Comparison of ENCODE assay signal across 10 cellular contexts in the genomic region with DNA sequence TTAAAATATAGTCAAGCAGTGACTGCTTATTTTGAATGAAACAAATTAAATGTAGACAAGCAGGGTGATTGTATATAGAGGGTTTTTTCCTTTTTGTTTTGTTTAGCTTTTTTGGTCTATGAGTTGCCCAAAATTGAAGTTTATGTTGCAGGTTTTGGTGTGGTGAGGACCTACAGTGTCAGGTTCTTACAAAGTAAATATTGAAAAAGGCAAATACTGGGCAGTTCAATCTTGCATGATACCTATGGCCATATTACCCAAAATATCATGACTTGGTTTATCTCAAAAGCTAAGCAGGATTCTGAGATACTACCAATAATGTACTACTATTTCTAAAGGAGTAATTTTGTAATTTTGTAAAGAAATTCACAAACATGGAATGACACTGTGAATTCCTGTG. TPM values are rescaled to one million over a fixed set of nuclear protein-coding genes. Genes with fewer than 3 reads are reported as not detected.
DNase-seq lines count a peak whose midpoint lies in the region; ATAC-seq, FAIRE-seq and TF ChIP-seq lines count a peak whose summit lies in the region.
"Had no signal": no experiment of that assay in that cellular context is flagged by ENCODE, and none has a peak within 500 bp of the region (broad histone marks: within the 10 kb centered on the region; RNA-seq: fewer than 3 reads in every experiment).

No MANE protein-coding gene starts in this region.

- H3K4me2 ChIP-seq in KMS-11 (peak overlapping the region; percentile 75), neuronal stem cell (ENCODE audit: insufficient read depth, low read length, poor library complexity, severe bottlenecking) (no peak overlapping the region)

- ATAC-seq in natural killer cell treated with Interleukin-12 subunit alpha and Interleukin-12 subunit beta and Interleukin-15 and Interleukin-18, amount 100 ng/mL, for 72 hours, result no peak

- H3K4me3 Mint-ChIP-seq in natural killer cell treated with Interleukin-12 subunit alpha and Interleukin-12 subunit beta and Interleukin-15 and Interleukin-18, amount 100 ng/mL, for 72 hours, result peak overlapping the region; percentile 94

- no peak overlapping the region for H2BK5ac ChIP-seq in neuronal stem cell (ENCODE audit: low read length)

- H4K20me1 ChIP-seq in KMS-11 (ENCODE audit: insufficient read depth), result no peaks in the 10 kb centered on the region

- H2BK12ac ChIP-seq in neuronal stem cell (ENCODE audit: low read length), result no peak overlapping the region

- H3K9ac ChIP-seq in KMS-11 (peak overlapping the region; percentile 85; the same call in 1 of the 2 replicates), colonic mucosa (ENCODE audit: low read depth in 2 of 2, low read length in 2 of 2) (no peak overlapping the region), neuronal stem cell (ENCODE audit: low read depth, low read length, poor library complexity) (no peak overlapping the region)

- no peaks in the 10 kb centered on the region for H3K9me3 ChIP-seq in colonic mucosa
- H3K9me3 ChIP-seq in neuronal stem cell (replicated peaks in 1 of 2; ENCODE audit: control insufficient read depth in 2 of 2, insufficient read depth in 1 of 2, low read depth in 1 of 2, low read length in 2 of 2), result no peaks in the 10 kb centered on the region

- no peaks in the 10 kb centered on the region for H3K27me3 Mint-ChIP-seq in natural killer cell treated with Interleukin-12 subunit alpha and Interleukin-12 subunit beta and Interleukin-15 and Interleukin-18, amount 100 ng/mL, for 72 hours

- no peak overlapping the region for H2BK15ac ChIP-seq in neuronal stem cell (ENCODE audit: low read length)

- peak overlapping the region; percentile 96; the same call in 1 of the 2 replicates for H3K27ac ChIP-seq in KMS-11
- peak overlapping the region; percentile 88 for H3K27ac ChIP-seq in colonic mucosa
- H3K27ac ChIP-seq in neuronal stem cell (replicated peaks; ENCODE audit: low read length), result no peak overlapping the region

- no peak overlapping the region for H3K4ac ChIP-seq in neuronal stem cell (ENCODE audit: low read length)

- H3K27ac Mint-ChIP-seq in natural killer cell treated with Interleukin-12 subunit alpha and Interleukin-12 subunit beta and Interleukin-15 and Interleukin-18, amount 100 ng/mL, for 72 hours, result no peak overlapping the region

- H4K91ac ChIP-seq in neuronal stem cell (ENCODE audit: low read depth, low read length, poor library complexity), result no peak overlapping the region

- H3K36me3 ChIP-seq in KMS-11 (ENCODE audit: insufficient read depth) (no peaks in the 10 kb centered on the region), colonic mucosa (no peaks in the 10 kb centered on the region), neuronal stem cell (replicated peaks in 1 of 2; ENCODE audit: control insufficient read depth in 2 of 2, insufficient read depth in 2 of 2, low read length in 2 of 2) (no peaks in the 10 kb centered on the region)

- peaks cover 29% of the 10 kb centered on the region; the same call in 1 of the 2 replicates for H3K79me2 ChIP-seq in KMS-11 (ENCODE audit: insufficient read depth, low read depth)

- no peaks in the 10 kb centered on the region for H3K36me3 Mint-ChIP-seq in natural killer cell treated with Interleukin-12 subunit alpha and Interleukin-12 subunit beta and Interleukin-15 and Interleukin-18, amount 100 ng/mL, for 72 hours

- H3K23ac ChIP-seq in neuronal stem cell (ENCODE audit: low read depth, low read length, poor library complexity), result no peak overlapping the region

- TF ChIP-seq CTCF in AG09309 (IDR thresholded peaks at IDR 0.05; ENCODE audit: control insufficient read depth, insufficient read depth, low read depth, low read length, missing control alignments) (no peak), KMS-11 (conservative IDR thresholded peaks at IDR 0.05; ENCODE audit: low read depth, low read length) (no peak), colonic mucosa (IDR thresholded peaks at IDR 0.05) (no peak)

- H3K79me1 ChIP-seq in neuronal stem cell (ENCODE audit: low read depth, low read length), result no peaks in the 10 kb centered on the region

- no peak overlapping the region for H4K8ac ChIP-seq in neuronal stem cell (ENCODE audit: low read depth, low read length)

- no peak overlapping the region for H2BK120ac ChIP-seq in neuronal stem cell (ENCODE audit: low read depth, low read length)

- H3K4me3 ChIP-seq in AG09309 (ENCODE audit: control insufficient read depth, low read depth, low read length) (peak overlapping the region; percentile 49), KMS-11 (IDR thresholded peaks at IDR 0.05; ENCODE audit: insufficient read depth, low read depth, low read length) (no peak overlapping the region), colonic mucosa (peak overlapping the region; percentile 40), neuronal stem cell (ENCODE audit: low read length in 2 of 2) (peak overlapping the region in 1 of 2 donors; percentile 50)

- H2AFZ ChIP-seq in KMS-11 (ENCODE audit: low read depth) (no peak overlapping the region), neuronal stem cell (ENCODE audit: low read length) (no peak overlapping the region)

- no peak overlapping the region for H3K18ac ChIP-seq in neuronal stem cell (ENCODE audit: low read length)

- intact Hi-C loops in colonic mucosa (cut with DNase I), result no loop called here

- peaks cover 18 to 31% of the 10 kb centered on the region in 2 donors for H3K4me1 Mint-ChIP-seq in natural killer cell treated with Interleukin-12 subunit alpha and Interleukin-12 subunit beta and Interleukin-15 and Interleukin-18, amount 100 ng/mL, for 72 hours (ENCODE audit: low read depth in 2 of 2)

- DNase-seq in AG09309 (ENCODE audit: low read depth) (no peak), colonic mucosa (no peak), NOMO-1 treated with dmso at 0.1 percent for 144 hours (lab: John Stamatoyannopoulos, UW; ENCODE audit: unreplicated experiment) (no peak), urothelium cell line (ENCODE audit: low spot score) (no peak), neuronal stem cell (ENCODE audit: low spot score) (no peak)
- DNase-seq in natural killer cell treated with Interleukin-12 subunit alpha and Interleukin-12 subunit beta and Interleukin-15 and Interleukin-18, amount 100 ng/mL, for 72 hours (ENCODE audit: low spot score), result no peak
- no peak for DNase-seq in activated effector memory CD4-positive, alpha-beta T cell treated with Interleukin-2 at 50 U/mL for 16 hours
- DNase-seq: NK-92 treated with Interleukin-12 subunit alpha and Interleukin-12 subunit beta, amount 100 ng/mL, for 24 hours; posterior cingulate gyrus had no signal

- FAIRE-seq in urothelium cell line (lab: Jason Lieb, UNC), result no peak

- H2AK5ac ChIP-seq in neuronal stem cell (ENCODE audit: low read depth, low read length), result no peak overlapping the region

- no peaks in the 10 kb centered on the region for H3K9me3 Mint-ChIP-seq in natural killer cell treated with Interleukin-12 subunit alpha and Interleukin-12 subunit beta and Interleukin-15 and Interleukin-18, amount 100 ng/mL, for 72 hours

- no peak overlapping the region for H3K14ac ChIP-seq in neuronal stem cell (ENCODE audit: low read length)

- H3K4me1 ChIP-seq in KMS-11 (ENCODE audit: low read depth, poor library complexity, severe bottlenecking) (peaks cover 41% of the 10 kb centered on the region), colonic mucosa (no peaks in the 10 kb centered on the region), neuronal stem cell (ENCODE audit: control insufficient read depth in 2 of 2, insufficient read depth in 1 of 2, low read depth in 1 of 2, low read length in 2 of 2) (peaks cover 0 to 17% of the 10 kb centered on the region in 2 donors)

- no peaks in the 10 kb centered on the region for H3K27me3 ChIP-seq in KMS-11 (ENCODE audit: insufficient read depth, low read depth)
- H3K27me3 ChIP-seq in colonic mucosa, result no peaks in the 10 kb centered on the region
- no peaks in the 10 kb centered on the region for H3K27me3 ChIP-seq in neuronal stem cell (ENCODE audit: control insufficient read depth in 3 of 3, insufficient read depth in 3 of 3, low read depth in 1 of 3, low read length in 3 of 3)

RNA-seq across cellular contexts. Expression of a gene that starts 1.8 kb away (rescaled TPM):
- total RNA-seq in colonic mucosa, result 10 to 100 TPM; 12.2 to 29.3 TPM
- total RNA-seq in natural killer cell treated with Interleukin-12 subunit alpha and Interleukin-12 subunit beta and Interleukin-15 and Interleukin-18, amount 100 ng/mL, for 72 hours, result 10 to 100 TPM in 1 of 2 donors, 1 to 10 TPM in 1; 8.9 to 13.2 TPM
- 40.1 TPM for polyA plus RNA-seq in neuronal stem cell (2013, experiment 1 of 2)
- polyA plus RNA-seq in neuronal stem cell (2013, experiment 2 of 2), result 40.2 TPM

RNA-seq across cellular contexts. Expression of a gene that starts 27.6 kb away (rescaled TPM):
- total RNA-seq in colonic mucosa, result 100 to 1,000 TPM in 1 of 2 donors, 10 to 100 TPM in 1; 81.1 to 118 TPM
- total RNA-seq in natural killer cell treated with Interleukin-12 subunit alpha and Interleukin-12 subunit beta and Interleukin-15 and Interleukin-18, amount 100 ng/mL, for 72 hours, result 100 to 1,000 TPM; 181 to 204 TPM
- 322 TPM for polyA plus RNA-seq in neuronal stem cell (2013, experiment 1 of 2)
- polyA plus RNA-seq in neuronal stem cell (2013, experiment 2 of 2), result 298 TPM

RNA-seq across cellular contexts. Expression of a gene that starts 39.3 kb away (rescaled TPM):
- 10 to 100 TPM; 26.7 to 35.4 TPM for total RNA-seq in colonic mucosa
- total RNA-seq in natural killer cell treated with Interleukin-12 subunit alpha and Interleukin-12 subunit beta and Interleukin-15 and Interleukin-18, amount 100 ng/mL, for 72 hours, result not detected
- polyA plus RNA-seq in neuronal stem cell (2013, experiment 1 of 2), result not detected
- polyA plus RNA-seq in neuronal stem cell (2013, experiment 2 of 2), result not detected

Comparison
In these comparisons a context has a peak if more than half of its experiments do, and no peak if none do; other contexts are left out.
1. RNA of a gene that starts 39.3 kb away (total RNA-seq): 26.7 to 35.4 TPM in colonic mucosa; not detected in natural killer cell treated with Interleukin-12 subunit alpha and Interleukin-12 subunit beta and Interleukin-15 and Interleukin-18, amount 100 ng/mL, for 72 hours; every median in the first group is over 10 times any median in the second.